In the genomic region with DNA sequence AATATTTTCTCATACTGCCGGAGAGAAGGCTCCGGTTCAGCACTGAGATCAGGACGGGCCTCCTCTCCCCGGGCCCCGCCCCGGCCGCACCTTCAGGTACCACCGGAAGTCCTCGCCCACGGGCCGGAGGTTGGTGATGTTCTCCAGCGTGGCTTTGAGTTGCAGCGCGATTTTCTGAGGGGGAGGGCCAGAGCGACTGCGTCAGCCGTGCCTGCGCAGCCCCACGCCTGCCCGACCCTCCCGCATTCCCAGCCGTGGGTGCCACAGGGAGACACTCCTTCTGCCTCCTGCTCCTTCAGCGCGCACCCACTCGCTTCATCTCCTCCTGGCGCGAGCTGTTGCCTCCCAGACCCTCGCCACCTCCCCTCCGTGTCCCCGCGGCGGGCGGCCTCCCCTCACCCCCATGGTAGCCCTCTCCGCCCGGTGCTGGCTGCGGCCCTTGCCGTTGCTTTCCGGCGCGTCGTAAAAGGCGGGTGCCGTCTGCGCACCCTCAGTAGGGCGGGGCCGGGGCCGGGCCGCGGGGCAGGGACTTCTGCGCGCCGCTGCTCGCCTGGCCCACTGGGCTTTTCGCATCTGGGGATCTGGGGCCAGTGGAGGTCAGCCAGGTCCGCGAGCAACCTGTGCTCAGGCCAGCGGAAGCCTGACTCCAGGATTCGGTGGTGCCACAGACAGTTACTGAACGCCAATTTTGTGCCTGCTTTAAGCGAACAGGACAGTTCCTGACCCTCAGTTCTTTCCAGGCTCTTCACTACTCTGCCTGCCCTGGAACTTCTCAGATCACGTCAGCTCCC, we compare ENCODE assay signal across 1 cellular context.
TF ChIP-seq lines count a peak whose summit lies in the region.

A gene (minus strand): TSS at position 464 of the 791 bp plus-strand sequence. CDS start 59 bp downstream, at position 405.

TF ChIP-seq in HepG2, 621 proteins besides CTCF, POLR2A, EP300 and RAD21 (continued from another document and continues in another):
- TF ChIP-seq, protein P1, sequence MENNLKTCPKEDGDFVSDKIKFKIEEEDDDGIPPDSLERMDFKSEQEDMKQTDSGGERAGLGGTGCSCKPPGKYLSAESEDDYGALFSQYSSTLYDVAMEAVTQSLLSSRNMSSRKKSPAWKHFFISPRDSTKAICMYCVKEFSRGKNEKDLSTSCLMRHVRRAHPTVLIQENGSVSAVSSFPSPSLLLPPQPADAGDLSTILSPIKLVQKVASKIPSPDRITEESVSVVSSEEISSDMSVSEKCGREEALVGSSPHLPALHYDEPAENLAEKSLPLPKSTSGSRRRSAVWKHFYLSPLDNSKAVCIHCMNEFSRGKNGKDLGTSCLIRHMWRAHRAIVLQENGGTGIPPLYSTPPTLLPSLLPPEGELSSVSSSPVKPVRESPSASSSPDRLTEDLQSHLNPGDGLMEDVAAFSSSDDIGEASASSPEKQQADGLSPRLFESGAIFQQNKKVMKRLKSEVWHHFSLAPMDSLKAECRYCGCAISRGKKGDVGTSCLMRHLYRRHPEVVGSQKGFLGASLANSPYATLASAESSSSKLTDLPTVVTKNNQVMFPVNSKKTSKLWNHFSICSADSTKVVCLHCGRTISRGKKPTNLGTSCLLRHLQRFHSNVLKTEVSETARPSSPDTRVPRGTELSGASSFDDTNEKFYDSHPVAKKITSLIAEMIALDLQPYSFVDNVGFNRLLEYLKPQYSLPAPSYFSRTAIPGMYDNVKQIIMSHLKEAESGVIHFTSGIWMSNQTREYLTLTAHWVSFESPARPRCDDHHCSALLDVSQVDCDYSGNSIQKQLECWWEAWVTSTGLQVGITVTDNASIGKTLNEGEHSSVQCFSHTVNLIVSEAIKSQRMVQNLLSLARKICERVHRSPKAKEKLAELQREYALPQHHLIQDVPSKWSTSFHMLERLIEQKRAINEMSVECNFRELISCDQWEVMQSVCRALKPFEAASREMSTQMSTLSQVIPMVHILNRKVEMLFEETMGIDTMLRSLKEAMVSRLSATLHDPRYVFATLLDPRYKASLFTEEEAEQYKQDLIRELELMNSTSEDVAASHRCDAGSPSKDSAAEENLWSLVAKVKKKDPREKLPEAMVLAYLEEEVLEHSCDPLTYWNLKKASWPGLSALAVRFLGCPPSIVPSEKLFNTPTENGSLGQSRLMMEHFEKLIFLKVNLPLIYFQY (CRISPR knock-in tag; IDR thresholded peaks at IDR 0.05; ENCODE audit: borderline replicate concordance), result peak; percentile 98
- TF ChIP-seq, protein P2, sequence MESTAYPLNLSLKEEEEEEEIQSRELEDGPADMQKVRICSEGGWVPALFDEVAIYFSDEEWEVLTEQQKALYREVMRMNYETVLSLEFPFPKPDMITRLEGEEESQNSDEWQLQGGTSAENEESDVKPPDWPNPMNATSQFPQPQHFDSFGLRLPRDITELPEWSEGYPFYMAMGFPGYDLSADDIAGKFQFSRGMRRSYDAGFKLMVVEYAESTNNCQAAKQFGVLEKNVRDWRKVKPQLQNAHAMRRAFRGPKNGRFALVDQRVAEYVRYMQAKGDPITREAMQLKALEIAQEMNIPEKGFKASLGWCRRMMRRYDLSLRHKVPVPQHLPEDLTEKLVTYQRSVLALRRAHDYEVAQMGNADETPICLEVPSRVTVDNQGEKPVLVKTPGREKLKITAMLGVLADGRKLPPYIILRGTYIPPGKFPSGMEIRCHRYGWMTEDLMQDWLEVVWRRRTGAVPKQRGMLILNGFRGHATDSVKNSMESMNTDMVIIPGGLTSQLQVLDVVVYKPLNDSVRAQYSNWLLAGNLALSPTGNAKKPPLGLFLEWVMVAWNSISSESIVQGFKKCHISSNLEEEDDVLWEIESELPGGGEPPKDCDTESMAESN (CRISPR knock-in tag; conservative IDR thresholded peaks at IDR 0.05), result peak; percentile 96; the same call in 1 of the 2 replicates
- TF ChIP-seq ZNF468 (CRISPR knock-in tag; IDR thresholded peaks at IDR 0.05) (0 out of 2 replicates have a peak, but pooled peaks have one; percentile 72), ZNF33B (CRISPR knock-in tag; IDR thresholded peaks at IDR 0.05) (peak; percentile 55; the same call in 1 of the 2 replicates), ZNF460 (CRISPR knock-in tag; IDR thresholded peaks at IDR 0.05; ENCODE audit: borderline replicate concordance) (peak; percentile 69; the same call in 1 of the 2 replicates), HNF4A (CRISPR knock-in tag; IDR thresholded peaks at IDR 0.05) (peak; percentile 17; the same call in 1 of the 2 replicates), IRX3 (CRISPR knock-in tag; IDR thresholded peaks at IDR 0.05; ENCODE audit: borderline replicate concordance, low read depth) (peak; percentile 80; the same call in 1 of the 2 replicates), MAF1 (CRISPR knock-in tag; IDR thresholded peaks at IDR 0.05; ENCODE audit: borderline replicate concordance) (peak; percentile 61; the same call in 1 of the 2 replicates), RCOR2 (CRISPR knock-in tag; IDR thresholded peaks at IDR 0.05) (peak; percentile 44; the same call in 1 of the 2 replicates), ATF1 (CRISPR knock-in tag; IDR thresholded peaks at IDR 0.05) (no peak), ZNF431 (CRISPR knock-in tag; IDR thresholded peaks at IDR 0.05; ENCODE audit: borderline replicate concordance, low read depth) (0 out of 2 replicates have a peak, but pooled peaks have one; percentile 70), ZNF143 (CRISPR knock-in tag; IDR thresholded peaks at IDR 0.05) (no peak), SALL2 (CRISPR knock-in tag; IDR thresholded peaks at IDR 0.05) (peak; percentile 94), FOSL2 (CRISPR knock-in tag; IDR thresholded peaks at IDR 0.05) (peak; percentile 51), KMT2A (CRISPR knock-in tag; IDR thresholded peaks at IDR 0.05) (peak; percentile 69; the same call in 1 of the 2 replicates), ZNF605 (CRISPR knock-in tag; IDR thresholded peaks at IDR 0.05) (peak; percentile 97), ZNF746 (CRISPR knock-in tag; IDR thresholded peaks at IDR 0.05) (peak; percentile 69; the same call in 1 of the 2 replicates), SKI (IDR thresholded peaks at IDR 0.05; ENCODE audit: partially characterized antibody) (peak; percentile 32), ZNF282 (IDR thresholded peaks at IDR 0.05; ENCODE audit: partially characterized antibody) (no peak), ESRRA (CRISPR knock-in tag; IDR thresholded peaks at IDR 0.05; ENCODE audit: low read depth) (peak; percentile 69; the same call in 1 of the 2 replicates), TOE1 (CRISPR knock-in tag; IDR thresholded peaks at IDR 0.05) (no peak), ISL2 (CRISPR knock-in tag; IDR thresholded peaks at IDR 0.05) (peak; percentile 86), MXI1 (IDR thresholded peaks at IDR 0.05; ENCODE audit: borderline replicate concordance, low read depth, low read length) (peak; percentile 66; the same call in 1 of the 3 replicates), HMG20B (CRISPR knock-in tag; conservative IDR thresholded peaks at IDR 0.05) (0 out of 2 replicates have a peak, but pooled peaks have one; percentile 15), NFIB (CRISPR knock-in tag; IDR thresholded peaks at IDR 0.05; ENCODE audit: borderline replicate concordance) (no peak), ZBTB3 (CRISPR knock-in tag; IDR thresholded peaks at IDR 0.05; ENCODE audit: borderline replicate concordance, low read depth) (0 out of 2 replicates have a peak, but pooled peaks have one; percentile 27), SATB2 (CRISPR knock-in tag; IDR thresholded peaks at IDR 0.05) (no peak), ZSCAN29 (CRISPR knock-in tag; conservative IDR thresholded peaks at IDR 0.05) (no peak), ZBTB21 (CRISPR knock-in tag; IDR thresholded peaks at IDR 0.05) (peak; percentile 30), LCORL (IDR thresholded peaks at IDR 0.05) (no peak), LCORL (CRISPR knock-in tag; IDR thresholded peaks at IDR 0.05) (peak; percentile 85), CREM (IDR thresholded peaks at IDR 0.05) (peak; percentile 49; the same call in 1 of the 2 replicates), CREM (CRISPR knock-in tag; IDR thresholded peaks at IDR 0.05) (no peak), ZNF10 (CRISPR knock-in tag; IDR thresholded peaks at IDR 0.05; ENCODE audit: borderline replicate concordance, low read depth) (no peak)
- TF ChIP-seq, protein P3, sequence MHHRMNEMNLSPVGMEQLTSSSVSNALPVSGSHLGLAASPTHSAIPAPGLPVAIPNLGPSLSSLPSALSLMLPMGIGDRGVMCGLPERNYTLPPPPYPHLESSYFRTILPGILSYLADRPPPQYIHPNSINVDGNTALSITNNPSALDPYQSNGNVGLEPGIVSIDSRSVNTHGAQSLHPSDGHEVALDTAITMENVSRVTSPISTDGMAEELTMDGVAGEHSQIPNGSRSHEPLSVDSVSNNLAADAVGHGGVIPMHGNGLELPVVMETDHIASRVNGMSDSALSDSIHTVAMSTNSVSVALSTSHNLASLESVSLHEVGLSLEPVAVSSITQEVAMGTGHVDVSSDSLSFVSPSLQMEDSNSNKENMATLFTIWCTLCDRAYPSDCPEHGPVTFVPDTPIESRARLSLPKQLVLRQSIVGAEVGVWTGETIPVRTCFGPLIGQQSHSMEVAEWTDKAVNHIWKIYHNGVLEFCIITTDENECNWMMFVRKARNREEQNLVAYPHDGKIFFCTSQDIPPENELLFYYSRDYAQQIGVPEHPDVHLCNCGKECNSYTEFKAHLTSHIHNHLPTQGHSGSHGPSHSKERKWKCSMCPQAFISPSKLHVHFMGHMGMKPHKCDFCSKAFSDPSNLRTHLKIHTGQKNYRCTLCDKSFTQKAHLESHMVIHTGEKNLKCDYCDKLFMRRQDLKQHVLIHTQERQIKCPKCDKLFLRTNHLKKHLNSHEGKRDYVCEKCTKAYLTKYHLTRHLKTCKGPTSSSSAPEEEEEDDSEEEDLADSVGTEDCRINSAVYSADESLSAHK (CRISPR knock-in tag; IDR thresholded peaks at IDR 0.05; ENCODE audit: borderline replicate concordance), result 0 out of 2 replicates have a peak, but pooled peaks have one; percentile 10
- TF ChIP-seq, protein P4, sequence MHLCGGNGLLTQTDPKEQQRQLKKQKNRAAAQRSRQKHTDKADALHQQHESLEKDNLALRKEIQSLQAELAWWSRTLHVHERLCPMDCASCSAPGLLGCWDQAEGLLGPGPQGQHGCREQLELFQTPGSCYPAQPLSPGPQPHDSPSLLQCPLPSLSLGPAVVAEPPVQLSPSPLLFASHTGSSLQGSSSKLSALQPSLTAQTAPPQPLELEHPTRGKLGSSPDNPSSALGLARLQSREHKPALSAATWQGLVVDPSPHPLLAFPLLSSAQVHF (CRISPR knock-in tag; IDR thresholded peaks at IDR 0.05), result peak; percentile 61; the same call in 1 of the 2 replicates
- TF ChIP-seq, protein P5, sequence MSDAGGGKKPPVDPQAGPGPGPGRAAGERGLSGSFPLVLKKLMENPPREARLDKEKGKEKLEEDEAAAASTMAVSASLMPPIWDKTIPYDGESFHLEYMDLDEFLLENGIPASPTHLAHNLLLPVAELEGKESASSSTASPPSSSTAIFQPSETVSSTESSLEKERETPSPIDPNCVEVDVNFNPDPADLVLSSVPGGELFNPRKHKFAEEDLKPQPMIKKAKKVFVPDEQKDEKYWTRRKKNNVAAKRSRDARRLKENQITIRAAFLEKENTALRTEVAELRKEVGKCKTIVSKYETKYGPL (CRISPR knock-in tag; IDR thresholded peaks at IDR 0.05), result no peak
- TF ChIP-seq, protein P6, sequence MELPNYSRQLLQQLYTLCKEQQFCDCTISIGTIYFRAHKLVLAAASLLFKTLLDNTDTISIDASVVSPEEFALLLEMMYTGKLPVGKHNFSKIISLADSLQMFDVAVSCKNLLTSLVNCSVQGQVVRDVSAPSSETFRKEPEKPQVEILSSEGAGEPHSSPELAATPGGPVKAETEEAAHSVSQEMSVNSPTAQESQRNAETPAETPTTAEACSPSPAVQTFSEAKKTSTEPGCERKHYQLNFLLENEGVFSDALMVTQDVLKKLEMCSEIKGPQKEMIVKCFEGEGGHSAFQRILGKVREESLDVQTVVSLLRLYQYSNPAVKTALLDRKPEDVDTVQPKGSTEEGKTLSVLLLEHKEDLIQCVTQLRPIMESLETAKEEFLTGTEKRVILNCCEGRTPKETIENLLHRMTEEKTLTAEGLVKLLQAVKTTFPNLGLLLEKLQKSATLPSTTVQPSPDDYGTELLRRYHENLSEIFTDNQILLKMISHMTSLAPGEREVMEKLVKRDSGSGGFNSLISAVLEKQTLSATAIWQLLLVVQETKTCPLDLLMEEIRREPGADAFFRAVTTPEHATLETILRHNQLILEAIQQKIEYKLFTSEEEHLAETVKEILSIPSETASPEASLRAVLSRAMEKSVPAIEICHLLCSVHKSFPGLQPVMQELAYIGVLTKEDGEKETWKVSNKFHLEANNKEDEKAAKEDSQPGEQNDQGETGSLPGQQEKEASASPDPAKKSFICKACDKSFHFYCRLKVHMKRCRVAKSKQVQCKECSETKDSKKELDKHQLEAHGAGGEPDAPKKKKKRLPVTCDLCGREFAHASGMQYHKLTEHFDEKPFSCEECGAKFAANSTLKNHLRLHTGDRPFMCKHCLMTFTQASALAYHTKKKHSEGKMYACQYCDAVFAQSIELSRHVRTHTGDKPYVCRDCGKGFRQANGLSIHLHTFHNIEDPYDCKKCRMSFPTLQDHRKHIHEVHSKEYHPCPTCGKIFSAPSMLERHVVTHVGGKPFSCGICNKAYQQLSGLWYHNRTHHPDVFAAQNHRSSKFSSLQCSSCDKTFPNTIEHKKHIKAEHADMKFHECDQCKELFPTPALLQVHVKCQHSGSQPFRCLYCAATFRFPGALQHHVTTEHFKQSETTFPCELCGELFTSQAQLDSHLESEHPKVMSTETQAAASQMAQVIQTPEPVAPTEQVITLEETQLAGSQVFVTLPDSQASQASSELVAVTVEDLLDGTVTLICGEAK (IDR thresholded peaks at IDR 0.05), result no peak
- TF ChIP-seq, protein P6 (CRISPR knock-in tag; IDR thresholded peaks at IDR 0.05), result peak; percentile 83
- TF ChIP-seq, protein P7, sequence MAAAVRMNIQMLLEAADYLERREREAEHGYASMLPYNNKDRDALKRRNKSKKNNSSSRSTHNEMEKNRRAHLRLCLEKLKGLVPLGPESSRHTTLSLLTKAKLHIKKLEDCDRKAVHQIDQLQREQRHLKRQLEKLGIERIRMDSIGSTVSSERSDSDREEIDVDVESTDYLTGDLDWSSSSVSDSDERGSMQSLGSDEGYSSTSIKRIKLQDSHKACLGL (CRISPR knock-in tag; IDR thresholded peaks at IDR 0.05), result peak; percentile 91
